In the genomic region with DNA sequence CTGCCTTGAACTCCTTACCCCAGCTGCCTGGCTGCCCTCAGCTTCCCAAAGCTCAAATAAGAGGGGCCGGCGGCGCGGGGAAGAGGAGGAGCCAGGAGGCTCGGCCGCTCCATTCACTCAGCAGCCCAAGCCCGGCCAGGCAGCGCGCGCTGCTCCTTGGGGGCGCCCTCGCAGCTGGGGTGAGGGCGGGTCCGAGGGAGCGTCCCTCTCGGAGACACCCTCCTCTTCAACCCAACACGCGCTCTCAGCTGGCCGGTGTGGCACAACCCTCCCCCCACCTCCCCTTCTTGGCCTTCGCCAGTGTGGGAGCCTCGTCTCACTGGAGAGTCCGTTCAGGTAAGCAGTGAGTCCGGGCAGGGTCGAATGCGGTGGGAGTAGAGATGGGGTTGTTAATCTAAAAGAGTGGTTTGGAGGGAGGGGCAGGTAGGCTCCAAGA, we compare ENCODE assay signal across 9 cellular contexts. TPM values are rescaled to one million over a fixed set of nuclear protein-coding genes. Genes with fewer than 3 reads are reported as not detected.
DNase-seq lines count a peak whose midpoint lies in the region; ATAC-seq, FAIRE-seq and TF ChIP-seq lines count a peak whose summit lies in the region.
"Had no signal": no experiment of that assay in that cellular context is flagged by ENCODE, and none has a peak within 500 bp of the region (broad histone marks: within the 10 kb centered on the region; RNA-seq: fewer than 3 reads in every experiment).

A gene (minus strand): TSS at position 29 of the 436 bp plus-strand sequence.

- no peak for TF ChIP-seq CTCF in gastroesophageal sphincter (IDR thresholded peaks at IDR 0.05)
- TF ChIP-seq CTCF in psoas muscle (IDR thresholded peaks at IDR 0.05) = no peak
- TF ChIP-seq CTCF in thyroid gland (IDR thresholded peaks at IDR 0.05) = no peak

- FAIRE-seq in H54 (lab: Jason Lieb, UNC) = no peak

- H3K4me1 ChIP-seq in gastroesophageal sphincter (peaks cover 0 to 69% (median 10%) of the 10 kb centered on the region in 3 donors), psoas muscle (no peaks in the 10 kb centered on the region), thyroid gland (peaks cover 19 to 36% of the 10 kb centered on the region in 2 donors)

- H3K27ac ChIP-seq in gastroesophageal sphincter = peak within 1 kb of the TSS in 1 of 4 donors; percentile 42
- no peak within 1 kb of the TSS for H3K27ac ChIP-seq in psoas muscle
- no peak within 1 kb of the TSS for H3K27ac ChIP-seq in thyroid gland

- H3K4me3 ChIP-seq in gastroesophageal sphincter (peak within 1 kb of the TSS in 1 of 2 donors; percentile 45), psoas muscle (peak within 1 kb of the TSS; percentile 39), thyroid gland (replicated peaks in 1 of 3) (peak within 1 kb of the TSS in 1 of 3 donors; percentile 9)
- H3K4me3 ChIP-seq: mucosa of descending colon had no signal

- no peaks in the 10 kb centered on the region for H3K36me3 ChIP-seq in gastroesophageal sphincter
- no peaks in the 10 kb centered on the region for H3K36me3 ChIP-seq in psoas muscle (ENCODE audit: insufficient read depth in 1 of 2, low read depth in 1 of 2)
- H3K36me3 ChIP-seq in thyroid gland = no peaks in the 10 kb centered on the region

- ATAC-seq in gastroesophageal sphincter (peak; percentile 45), psoas muscle (peak in 1 of 4 donors; percentile 44), HG03442 (IDR thresholded peaks at IDR 0.05; ENCODE audit: unreplicated experiment) (no peak), HG02571 (IDR thresholded peaks at IDR 0.05; ENCODE audit: unreplicated experiment) (no peak)

- TF ChIP-seq POLR2A in H54 (IDR thresholded peaks at IDR 0.05; ENCODE audit: low read depth, low read length) (0 out of 2 replicates have a peak, but pooled peaks have one; percentile 23), gastroesophageal sphincter (IDR thresholded peaks at IDR 0.05) (no peak), thyroid gland (IDR thresholded peaks at IDR 0.05) (no peak)

- WGBS in gastroesophageal sphincter (ENCODE audit: low coverage in 1 of 2), 2 donors = 0% methylated on average over 1 of the region's 25 CpGs; no CpG with 5 or more reads in 1 of the 2 donors
- 0 to 2% (median 0%) methylated on average over 16 to 25 of the region's 25 CpGs for WGBS in psoas muscle, 3 donors
- whole genome bisulfite sequencing in thyroid gland, 2 donors = 1 to 4% methylated on average over 17 to 23 of the region's 25 CpGs

- H3K27me3 ChIP-seq in gastroesophageal sphincter (peaks cover 100% of the 10 kb centered on the region), psoas muscle (ENCODE audit: insufficient read depth in 3 of 3, low read length in 2 of 3) (peaks cover 4 to 97% (median 59%) of the 10 kb centered on the region in 3 donors), thyroid gland (peaks cover 70% of the 10 kb centered on the region)

- DNase-seq in H54 (ENCODE audit: insufficient read length, low spot score) (peak; percentile 65), RPMI7951 (ENCODE audit: low read depth) (peak; percentile 62), psoas muscle (peak in 1 of 2 donors; percentile 48), H4 (ENCODE audit: low spot score) (no peak), thyroid gland (no peak)
- DNase-seq: mucosa of descending colon had no signal

- intact Hi-C loops in psoas muscle (cut with DNase I) = no loop called here
- intact Hi-C loops in thyroid gland (cut with DNase I) = no loop called here

- H3K9me3 ChIP-seq in gastroesophageal sphincter (no peaks in the 10 kb centered on the region), psoas muscle (no peaks in the 10 kb centered on the region), thyroid gland (no peaks in the 10 kb centered on the region)
- H3K9me3 ChIP-seq: mucosa of descending colon had no signal

- no peak for TF ChIP-seq EP300 in gastroesophageal sphincter (IDR thresholded peaks at IDR 0.05)

RNA-seq across cellular contexts. Expression of the gene that starts here (rescaled TPM):
- total RNA-seq in RPMI7951 (2014; rRNA removed; shearing (Covaris generic)) = 7.8 and 11.5 TPM in 2 replicates
- total RNA-seq in gastroesophageal sphincter = 1 to 10 TPM in 2 of 4 donors, under 1 TPM in 1, not detected in 1; 0.52 to 2.7 (median 1.6) TPM
- 1 to 10 TPM in 1 of 4 donors, under 1 TPM in 3; 0.17 to 1.5 (median 0.31) TPM for total RNA-seq in psoas muscle
- polyA plus RNA-seq in psoas muscle = under 1 TPM in 1 of 3 donors, not detected in 2; 0.03 TPM
- not detected in 2 replicates for total RNA-seq in H4 (2014; rRNA removed; shearing (Covaris generic))
- under 1 TPM in 2 of 4 donors, not detected in 2; 0.33 to 0.40 TPM for total RNA-seq in thyroid gland

Comparison
In these comparisons a context has a peak if more than half of its experiments do, and no peak if none do; other contexts are left out.
1. DNase-seq: peak in H54 (single experiment) and RPMI7951 (single experiment); none in H4 (single experiment) and thyroid gland (0 of 2).